Comparison of ENCODE assay signal across 13 cellular contexts in the genomic region with DNA sequence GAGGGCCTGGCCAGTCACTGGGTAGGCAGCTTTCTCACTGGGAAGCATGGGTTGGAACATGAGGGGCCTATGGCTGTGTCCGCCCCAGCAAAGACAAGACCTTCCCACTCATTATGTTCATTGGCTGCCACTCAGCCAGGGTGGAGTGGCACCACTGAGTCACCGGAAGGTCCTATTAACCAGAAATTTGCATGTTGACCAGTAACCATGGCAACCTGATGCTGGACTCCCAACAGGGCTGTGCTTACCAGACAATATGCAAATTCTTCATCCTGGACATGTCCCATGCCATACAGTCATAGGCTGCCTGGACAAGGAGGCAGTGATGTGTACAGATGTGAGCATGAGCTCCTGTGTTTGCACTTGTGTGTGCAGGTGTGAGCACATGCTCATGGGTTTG.
A peak's percentile ranks its signal among the peaks of the same experiment; 100 is the strongest.
DNase-seq lines count a peak whose midpoint lies in the region; ATAC-seq, FAIRE-seq and TF ChIP-seq lines count a peak whose summit lies in the region.
"Had no signal": no experiment of that assay in that cellular context is flagged by ENCODE, and none has a peak within 500 bp of the region (broad histone marks: within the 10 kb centered on the region; RNA-seq: fewer than 3 reads in every experiment).

No MANE protein-coding gene starts in this region.

- H3K4me3 Mint-ChIP-seq in activated CD8-positive, alpha-beta T cell treated with anti-CD3 and anti-CD28 coated beads for 36 hours, result no peak overlapping the region
- no peak overlapping the region for H3K4me3 Mint-ChIP-seq in activated CD8-positive, alpha-beta T cell treated with anti-CD3 and anti-CD28 coated beads, Interleukin-2, amount 10 ng/mL, durations not matched to agents 7 days and 5 days

- DNase-seq in activated CD8-positive, alpha-beta T cell treated with anti-CD3 and anti-CD28 coated beads for 36 hours, result no peak
- no peak for DNase-seq in activated CD8-positive, alpha-beta T cell treated with anti-CD3 and anti-CD28 coated beads, Interleukin-2, amount 10 ng/mL, durations not matched to agents 7 days and 5 days
- DNase-seq in bronchial epithelial cell (ENCODE audit: low read depth) (no peak), renal cortical epithelial cell (ENCODE audit: low read depth) (peak; percentile 21), SK-N-SH (no peak), Ammon's horn (ENCODE audit: low spot score) (no peak)
- DNase-seq in activated CD8-positive, alpha-beta memory T cell treated with anti-CD3 and anti-CD28 coated beads, Interleukin-2, amount 50 U/mL, for 48 hours, result no peak
- DNase-seq: DMS153; SHP77 treated with DMSO at 0.1 percent for 48 hours; stimulated activated CD4-positive, alpha-beta T cell treated with anti-CD3 and anti-CD28 coated beads, Interleukin-2, amount 100 ng/mL, for 48 hours had no signal

- H4K20me1 ChIP-seq in SK-N-SH (ENCODE audit: insufficient read depth), result no peaks in the 10 kb centered on the region

- peak; percentile 13 for ATAC-seq in activated CD8-positive, alpha-beta T cell treated with anti-CD3 and anti-CD28 coated beads for 36 hours
- ATAC-seq in activated CD8-positive, alpha-beta T cell treated with anti-CD3 and anti-CD28 coated beads, Interleukin-2, amount 10 ng/mL, durations not matched to agents 7 days and 5 days, result no peak
- peak; percentile 71 for ATAC-seq in HG03175 (IDR thresholded peaks at IDR 0.05; ENCODE audit: unreplicated experiment)
- ATAC-seq: gastroesophageal sphincter had no signal

- intact Hi-C loops in activated CD8-positive, alpha-beta T cell treated with anti-CD3 and anti-CD28 coated beads for 36 hours (cut with micrococcal nuclease), result no loop called here

- H3K9me3 Mint-ChIP-seq in activated CD8-positive, alpha-beta T cell treated with anti-CD3 and anti-CD28 coated beads for 36 hours, result no peaks in the 10 kb centered on the region
- H3K9me3 Mint-ChIP-seq in activated CD8-positive, alpha-beta T cell treated with anti-CD3 and anti-CD28 coated beads, Interleukin-2, amount 10 ng/mL, durations not matched to agents 7 days and 5 days (ENCODE audit: insufficient read depth), result no peaks in the 10 kb centered on the region

- H3K4me2 ChIP-seq in SK-N-SH, result no peak overlapping the region

- H3K27ac Mint-ChIP-seq in activated CD8-positive, alpha-beta T cell treated with anti-CD3 and anti-CD28 coated beads for 36 hours, result no peak overlapping the region
- no peak overlapping the region for H3K27ac Mint-ChIP-seq in activated CD8-positive, alpha-beta T cell treated with anti-CD3 and anti-CD28 coated beads, Interleukin-2, amount 10 ng/mL, durations not matched to agents 7 days and 5 days

- FAIRE-seq in bronchial epithelial cell (lab: Jason Lieb, UNC), result peak; percentile 85

- H3K27ac ChIP-seq in SK-N-SH (ENCODE audit: low read depth in 2 of 2, low read length in 1 of 2), result no peak overlapping the region

- H3K36me3 ChIP-seq in bronchial epithelial cell (ENCODE audit: control insufficient read depth, insufficient read depth, low read length) (no peaks in the 10 kb centered on the region), SK-N-SH (replicated peaks in 1 of 2; ENCODE audit: control insufficient read depth in 1 of 2, insufficient read depth in 2 of 2, low read length in 1 of 2) (no peaks in the 10 kb centered on the region)
- H3K36me3 ChIP-seq: gastroesophageal sphincter, ovary had no signal

- H2AFZ ChIP-seq in SK-N-SH (ENCODE audit: low read depth), result no peak overlapping the region

- H3K4me1 ChIP-seq in SK-N-SH (ENCODE audit: control insufficient read depth in 1 of 2, insufficient read depth in 2 of 2, low read depth in 1 of 2, low read length in 1 of 2), result peaks cover 0 to 2% of the 10 kb centered on the region in 2 experiments; a peak in 1 of 4 replicates

- H3K27me3 ChIP-seq in bronchial epithelial cell (ENCODE audit: control insufficient read depth, insufficient read depth, low read length), result peaks cover 3% of the 10 kb centered on the region
- no peaks in the 10 kb centered on the region for H3K27me3 ChIP-seq in SK-N-SH (ENCODE audit: insufficient read depth)
- H3K27me3 ChIP-seq: gastroesophageal sphincter, ovary had no signal

- H3K36me3 Mint-ChIP-seq in activated CD8-positive, alpha-beta T cell treated with anti-CD3 and anti-CD28 coated beads for 36 hours (ENCODE audit: low read depth), result no peaks in the 10 kb centered on the region
- H3K36me3 Mint-ChIP-seq in activated CD8-positive, alpha-beta T cell treated with anti-CD3 and anti-CD28 coated beads, Interleukin-2, amount 10 ng/mL, durations not matched to agents 7 days and 5 days (ENCODE audit: low read depth), result no peaks in the 10 kb centered on the region

- H3K9ac ChIP-seq in SK-N-SH, result no peak overlapping the region

- H3K79me2 ChIP-seq in SK-N-SH (ENCODE audit: insufficient read depth), result no peaks in the 10 kb centered on the region

- H3K9me3 ChIP-seq in SK-N-SH, result no peaks in the 10 kb centered on the region
- H3K9me3 ChIP-seq: gastroesophageal sphincter, ovary had no signal

- TF ChIP-seq RAD21 in SK-N-SH (IDR thresholded peaks at IDR 0.05; ENCODE audit: low read length), result no peak

- TF ChIP-seq EP300 in SK-N-SH (IDR thresholded peaks at IDR 0.05; ENCODE audit: borderline replicate concordance in 1 of 2, low read depth in 1 of 2, low read length in 1 of 2), result no peak

- WGBS in SK-N-SH (ENCODE audit: low lambda C conversion rate), result 90% methylated on average over 2 of the region's 2 CpGs

- POLR2A ChIA-PET in activated CD8-positive, alpha-beta T cell treated with anti-CD3 and anti-CD28 coated beads for 36 hours (lab: Charles Lee), result interaction anchor here (1.0 kb wide), 1 partner anchor 71 kb away, joined by 3 read pairs; no protein-coding TSS in a partner anchor
- POLR2A ChIA-PET in activated CD8-positive, alpha-beta T cell treated with anti-CD3 and anti-CD28 coated beads, Interleukin-2, amount 10 ng/mL, durations not matched to agents 7 days and 5 days (lab: Charles Lee), result interaction anchor here (1.2 kb wide), 1 partner anchor 13 kb away, joined by 3 read pairs; no protein-coding TSS in a partner anchor
- POLR2A ChIA-PET in SK-N-SH (lab: Yijun Ruan, JAX), result no interaction called here

- peaks cover 6% of the 10 kb centered on the region for H3K27me3 Mint-ChIP-seq in activated CD8-positive, alpha-beta T cell treated with anti-CD3 and anti-CD28 coated beads for 36 hours
- peaks cover 4% of the 10 kb centered on the region for H3K27me3 Mint-ChIP-seq in activated CD8-positive, alpha-beta T cell treated with anti-CD3 and anti-CD28 coated beads, Interleukin-2, amount 10 ng/mL, durations not matched to agents 7 days and 5 days (ENCODE audit: low read depth)

- CTCF ChIA-PET in activated CD8-positive, alpha-beta T cell treated with anti-CD3 and anti-CD28 coated beads for 36 hours (lab: Charles Lee), result interaction anchor here (0.8 to 5.8 kb wide), 6 partner anchors 63 to 106 kb away, joined by 3 to 61 read pairs (median 4); no protein-coding TSS in a partner anchor
- CTCF ChIA-PET in activated CD8-positive, alpha-beta T cell treated with anti-CD3 and anti-CD28 coated beads, Interleukin-2, amount 10 ng/mL, durations not matched to agents 7 days and 5 days (lab: Charles Lee), result interaction anchor here (0.8 to 4.5 kb wide), 5 partner anchors 19 to 106 kb away, joined by 3 to 18 read pairs (median 8); no protein-coding TSS in a partner anchor
- CTCF ChIA-PET in SK-N-SH (lab: Yijun Ruan, JAX), result interaction anchor here (0.9 to 17.2 kb wide), 10 partner anchors 10 to 283 kb away, joined by 3 to 225 read pairs (median 10); no protein-coding TSS in a partner anchor

- H3K4me3 ChIP-seq in bronchial epithelial cell (ENCODE audit: low read depth, low read length), result no peak overlapping the region
- H3K4me3 ChIP-seq in SK-N-SH (ENCODE audit: low read depth in 2 of 2, low read length in 1 of 2), result no peak overlapping the region
- H3K4me3 ChIP-seq: gastroesophageal sphincter, ovary had no signal

- H3K9me2 ChIP-seq in SK-N-SH, result no peaks in the 10 kb centered on the region

- H3K4me1 Mint-ChIP-seq in activated CD8-positive, alpha-beta T cell treated with anti-CD3 and anti-CD28 coated beads for 36 hours (ENCODE audit: low read depth), result no peaks in the 10 kb centered on the region
- no peaks in the 10 kb centered on the region for H3K4me1 Mint-ChIP-seq in activated CD8-positive, alpha-beta T cell treated with anti-CD3 and anti-CD28 coated beads, Interleukin-2, amount 10 ng/mL, durations not matched to agents 7 days and 5 days (ENCODE audit: low read depth)

- H3F3A ChIP-seq in SK-N-SH (replicated peaks; ENCODE audit: insufficient read depth), result no peaks in the 10 kb centered on the region

- no peak for TF ChIP-seq CTCF in activated CD8-positive, alpha-beta T cell treated with anti-CD3 and anti-CD28 coated beads for 36 hours (IDR thresholded peaks at IDR 0.05)
- no peak for TF ChIP-seq CTCF in bronchial epithelial cell (IDR thresholded peaks at IDR 0.05; ENCODE audit: insufficient read depth, low read length, severe bottlenecking)
- TF ChIP-seq CTCF in SK-N-SH (IDR thresholded peaks at IDR 0.05), result no peak

TF ChIP-seq in SK-N-SH, 30 proteins besides CTCF, POLR2A, EP300 and RAD21:
- TF ChIP-seq, protein P1, sequence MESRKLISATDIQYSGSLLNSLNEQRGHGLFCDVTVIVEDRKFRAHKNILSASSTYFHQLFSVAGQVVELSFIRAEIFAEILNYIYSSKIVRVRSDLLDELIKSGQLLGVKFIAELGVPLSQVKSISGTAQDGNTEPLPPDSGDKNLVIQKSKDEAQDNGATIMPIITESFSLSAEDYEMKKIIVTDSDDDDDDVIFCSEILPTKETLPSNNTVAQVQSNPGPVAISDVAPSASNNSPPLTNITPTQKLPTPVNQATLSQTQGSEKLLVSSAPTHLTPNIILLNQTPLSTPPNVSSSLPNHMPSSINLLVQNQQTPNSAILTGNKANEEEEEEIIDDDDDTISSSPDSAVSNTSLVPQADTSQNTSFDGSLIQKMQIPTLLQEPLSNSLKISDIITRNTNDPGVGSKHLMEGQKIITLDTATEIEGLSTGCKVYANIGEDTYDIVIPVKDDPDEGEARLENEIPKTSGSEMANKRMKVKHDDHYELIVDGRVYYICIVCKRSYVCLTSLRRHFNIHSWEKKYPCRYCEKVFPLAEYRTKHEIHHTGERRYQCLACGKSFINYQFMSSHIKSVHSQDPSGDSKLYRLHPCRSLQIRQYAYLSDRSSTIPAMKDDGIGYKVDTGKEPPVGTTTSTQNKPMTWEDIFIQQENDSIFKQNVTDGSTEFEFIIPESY (IDR thresholded peaks at IDR 0.05; ENCODE audit: borderline replicate concordance, low read depth), result no peak
TF ChIP-seq in SK-N-SH: peak in this region for 0.
